27 cellular contexts compared by ENCODE assay signal in the genomic region with DNA sequence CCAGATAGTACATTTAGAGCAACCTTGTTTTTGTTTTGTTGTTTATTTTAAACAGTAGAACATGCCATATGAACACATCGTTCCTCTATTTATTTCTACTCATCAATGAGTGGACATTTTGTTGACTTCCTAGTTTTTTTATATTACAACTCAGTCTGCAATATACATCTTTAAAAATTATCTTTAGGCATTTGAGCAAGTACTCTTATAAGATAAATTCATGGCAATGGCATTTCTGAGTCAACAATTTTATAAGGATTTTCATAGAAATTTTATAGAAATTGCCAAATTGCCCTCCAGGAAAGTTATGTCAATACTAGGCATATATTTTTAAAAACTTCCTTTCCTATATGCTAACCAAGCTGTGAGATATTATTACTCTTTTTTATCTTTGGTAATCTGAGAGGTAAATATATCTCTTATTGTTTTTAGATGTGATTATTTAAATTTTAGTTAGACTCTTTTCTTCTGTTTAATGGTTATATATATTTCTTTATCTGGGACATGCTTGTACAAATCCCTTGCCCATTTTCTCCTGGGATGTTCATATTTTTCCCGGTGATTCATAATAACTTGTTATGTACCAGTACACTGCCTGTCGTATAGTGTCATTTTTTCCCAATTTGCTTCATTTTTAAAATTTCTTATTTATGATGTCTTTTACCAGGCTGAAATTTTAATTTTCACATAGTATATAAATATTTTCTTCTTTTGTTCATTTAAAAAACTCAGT.
"Had no signal": no experiment of that assay in that cellular context is flagged by ENCODE, and none has a peak within 500 bp of the region (broad histone marks: within the 10 kb centered on the region; RNA-seq: fewer than 3 reads in every experiment).

No MANE protein-coding gene starts in this region.

- H3K27ac ChIP-seq: adrenal gland, Peyer's patch, SJCRH30, WERI-Rb-1 had no signal

- DNase-seq: activated CD4-positive, alpha-beta T cell treated with anti-CD3 and anti-CD28 coated beads for 4 hours; activated CD8-positive, alpha-beta memory T cell treated with anti-CD3 and anti-CD28 coated beads, Interleukin-2, amount 50 U/mL, for 48 hours; activated CD8-positive, alpha-beta T cell treated with anti-CD3 and anti-CD28 coated beads, Interleukin-2, amount 10 ng/mL, durations not matched to agents 7 days and 5 days; activated naive CD4-positive, alpha-beta T cell treated with anti-CD3 and anti-CD28 coated beads, Interleukin-2, amount 50 U/mL, for 16 hours; activated naive CD8-positive, alpha-beta T cell treated with anti-CD3 and anti-CD28 coated beads, Interleukin-2, amount 10 ng/mL, durations not matched to agents 7 days and 5 days; activated T-cell treated with anti-CD3 and anti-CD28 coated beads, Interleukin-2, amount 50 U/mL, for 1 hour; adrenal gland; anterior cingulate cortex; central memory CD4-positive, alpha-beta T cell; IMR-90; KG1; NCI-H1092 treated with DMSO at 0.1 percent for 48 hours; NCI-H1417 treated with DMSO at 0.1 percent for 48 hours; NCI-H1694; NCI-H2029; NCI-H2107; NCI-H2171 treated with DMSO at 0.1 percent for 48 hours; NCI-H226; NCI-H526 treated with DMSO at 0.1 percent for 48 hours; NK-92 treated with Interleukin-12 subunit alpha and Interleukin-12 subunit beta, amount 100 ng/mL, for 24 hours; OCI-M1; Peyer's patch; Right ventricle myocardium superior; SJCRH30; SK-N-SH; T-helper 1 cell; WERI-Rb-1 had no signal

- H3K4me1 ChIP-seq: adrenal gland, Peyer's patch, SJCRH30 had no signal

- H3K36me3 ChIP-seq: adrenal gland, Peyer's patch, SJCRH30, WERI-Rb-1 had no signal

- H3K27me3 ChIP-seq: adrenal gland, Peyer's patch, SJCRH30 had no signal

- H3K9me3 ChIP-seq: adrenal gland, Peyer's patch, SJCRH30, SK-N-SH had no signal

- ATAC-seq: activated CD8-positive, alpha-beta T cell treated with anti-CD3 and anti-CD28 coated beads, Interleukin-2, amount 10 ng/mL, durations not matched to agents 7 days and 5 days had no signal

- H3K9ac ChIP-seq: SK-N-SH had no signal

- H3K9me2 ChIP-seq: SK-N-SH had no signal

- H3K4me2 ChIP-seq: SK-N-SH had no signal

- H3K4me3 ChIP-seq: adrenal gland, Peyer's patch, SJCRH30 had no signal
